In genomic region chr10:130179640-130180039, GRCh38 we compare ENCODE assay signal across 8 cellular contexts. TPM values are rescaled to one million over a fixed set of nuclear protein-coding genes. Genes with fewer than 3 reads are reported as not detected.
DNase-seq lines count a peak whose midpoint lies in the region; TF ChIP-seq lines count a peak whose summit lies in the region.

No MANE protein-coding gene starts in this region.

- no peaks in the 10 kb centered on the region for H3K27me3 Mint-ChIP-seq in immature natural killer cell (ENCODE audit: low read depth in 3 of 3)

- H3K9me3 Mint-ChIP-seq in immature natural killer cell = no peaks in the 10 kb centered on the region

- peak overlapping the region in 1 of 6 donors; percentile 12 for H3K27ac Mint-ChIP-seq in immature natural killer cell

- H3K36me3 Mint-ChIP-seq in immature natural killer cell = peaks cover 15 to 43% (median 20%) of the 10 kb centered on the region in 3 donors

- no peak overlapping the region for H3K27ac ChIP-seq in testis

- no peaks in the 10 kb centered on the region for H3K27me3 ChIP-seq in testis

- 42 to 52% methylated on average over 4 of the region's 4 CpGs for WGBS in testis, 2 donors

- DNase-seq in stimulated activated CD4-positive, alpha-beta T cell treated with anti-CD3 and anti-CD28 coated beads, Interleukin-2, amount 100 ng/mL, for 24 hours = peak; percentile 27 to 33
- DNase-seq in stimulated activated CD4-positive, alpha-beta T cell treated with anti-CD3 and anti-CD28 coated beads, Interleukin-12 subunit alpha, Interleukin-12 subunit beta, amount 100 ng/mL, for 4 hours = no peak
- peak; percentile 36 for DNase-seq in NCI-H2196 (lab: John Stamatoyannopoulos, UW; ENCODE audit: unreplicated experiment)
- DNase-seq in amygdala (lab: John Stamatoyannopoulos, UW) = peak in 33 of 56 donors; percentile 10 to 78 (median 39)
- DNase-seq in immature natural killer cell = peak in 2 of 3 donors; percentile 22
- peak; percentile 60 for DNase-seq in testis
- no peak for DNase-seq in activated CD4-positive, CD25-positive, alpha-beta regulatory T cell (lab: John Stamatoyannopoulos, UW)
- no peak for DNase-seq in NCI-H187 treated with DMSO at 0.1 percent for 48 hours (lab: John Stamatoyannopoulos, UW)

- H3K4me1 ChIP-seq in testis = no peaks in the 10 kb centered on the region

- no peak for TF ChIP-seq POLR2A in testis (IDR thresholded peaks at IDR 0.05)

- no peak overlapping the region for H3K4me3 Mint-ChIP-seq in immature natural killer cell

- TF ChIP-seq CTCF in testis (IDR thresholded peaks at IDR 0.05) = peak in 2 of 3 experiments; percentile 9 to 34

- intact Hi-C loops in testis (cut with DNase I; ENCODE audit: low total_unique reads) = no loop called here

- H3K9me3 ChIP-seq in testis = no peaks in the 10 kb centered on the region

- no peak overlapping the region for H3K4me3 ChIP-seq in testis

- no peaks in the 10 kb centered on the region for H3K36me3 ChIP-seq in testis (ENCODE audit: low read depth, missing control alignments)

- peaks cover 2 to 12% of the 10 kb centered on the region in 2 donors for H3K4me1 Mint-ChIP-seq in immature natural killer cell

RNA-seq across cellular contexts. Expression of gene GLRX3, which starts 43.4 kb away (rescaled TPM):
- 100 to 1,000 TPM in 1 of 3 donors, 10 to 100 TPM in 2; 83.7 to 139 (median 85.8) TPM for polyA plus RNA-seq in immature natural killer cell
- total RNA-seq in testis = 10 to 100 TPM; 60.8 to 63.5 TPM
- polyA plus RNA-seq in testis (ENCODE audit: insufficient read depth, low read depth, low replicate concordance) = 141 TPM

Comparison
In these comparisons a context has a peak if more than half of its experiments do, and no peak if none do; other contexts are left out.
1. DNase-seq: peak in stimulated activated CD4-positive, alpha-beta T cell treated with anti-CD3 and anti-CD28 coated beads, Interleukin-2, amount 100 ng/mL, for 24 hours (2 of 2), NCI-H2196 (single experiment), amygdala (33 of 56), immature natural killer cell (2 of 3) and testis (single experiment); none in stimulated activated CD4-positive, alpha-beta T cell treated with anti-CD3 and anti-CD28 coated beads, Interleukin-12 subunit alpha, Interleukin-12 subunit beta, amount 100 ng/mL, for 4 hours (single experiment), activated CD4-positive, CD25-positive, alpha-beta regulatory T cell (0 of 4) and NCI-H187 treated with DMSO at 0.1 percent for 48 hours (single experiment).